Comparison of ENCODE assay signal across 25 cellular contexts in the genomic region with DNA sequence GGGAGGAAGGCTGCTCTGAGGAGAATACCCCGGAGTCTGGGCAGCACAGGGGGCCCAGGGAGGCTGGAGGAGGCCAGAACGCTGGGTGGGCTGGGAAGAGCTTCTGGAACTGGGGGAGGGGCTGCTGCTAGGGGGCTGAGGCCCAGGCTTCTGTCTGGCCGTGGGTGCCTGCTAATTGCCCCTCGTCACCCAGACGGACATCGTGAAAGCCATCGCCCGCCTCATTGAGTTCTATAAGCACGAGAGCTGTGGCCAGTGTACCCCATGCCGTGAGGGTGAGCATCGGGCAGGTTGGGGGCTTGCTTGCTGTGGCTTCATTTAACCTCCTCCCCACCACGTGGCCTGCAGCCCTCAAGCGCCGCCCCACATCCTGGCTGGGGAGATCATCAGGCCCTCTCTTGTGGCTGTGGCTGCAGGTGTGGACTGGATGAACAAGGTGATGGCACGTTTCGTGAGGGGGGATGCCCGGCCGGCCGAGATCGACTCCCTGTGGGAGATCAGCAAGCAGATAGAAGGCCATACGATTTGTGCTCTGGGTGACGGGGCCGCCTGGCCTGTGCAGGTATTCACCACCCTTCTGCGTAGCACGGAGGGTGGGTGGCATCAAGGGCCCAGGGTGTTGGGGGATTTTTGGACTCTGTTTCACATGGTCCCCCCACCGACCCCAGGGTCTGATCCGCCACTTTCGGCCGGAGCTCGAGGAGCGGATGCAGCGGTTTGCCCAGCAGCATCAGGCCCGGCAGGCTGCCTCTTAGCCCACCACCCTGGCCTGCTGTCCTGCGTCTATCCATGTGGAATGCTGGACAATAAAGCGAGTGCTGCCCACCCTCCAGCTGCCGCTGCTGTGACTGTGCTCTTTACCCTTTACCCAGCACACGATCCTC. TPM values are rescaled to one million over a fixed set of nuclear protein-coding genes. Genes with fewer than 3 reads are reported as not detected.
A peak's percentile ranks its signal among the peaks of the same experiment; 100 is the strongest.
DNase-seq lines count a peak whose midpoint lies in the region; ATAC-seq and TF ChIP-seq lines count a peak whose summit lies in the region.
"Had no signal": no experiment of that assay in that cellular context is flagged by ENCODE, and none has a peak within 500 bp of the region (broad histone marks: within the 10 kb centered on the region; RNA-seq: fewer than 3 reads in every experiment).

No MANE protein-coding gene starts in this region.

- H3K4me1 Mint-ChIP-seq in activated naive CD4-positive, alpha-beta T cell treated with anti-CD3 and anti-CD28 coated beads for 36 hours (ENCODE audit: low read depth), result peaks cover 42% of the 10 kb centered on the region
- H3K4me1 Mint-ChIP-seq in activated CD8-positive, alpha-beta T cell treated with anti-CD3 and anti-CD28 coated beads for 36 hours (ENCODE audit: low read depth), result peaks cover 35% of the 10 kb centered on the region
- H3K4me1 Mint-ChIP-seq in immature natural killer cell (peaks cover 46 to 50% of the 10 kb centered on the region in 2 donors), mesothelial cell of epicardium (peaks cover 16% of the 10 kb centered on the region)
- peaks cover 55% of the 10 kb centered on the region for H3K4me1 Mint-ChIP-seq in stimulated activated effector memory CD8-positive, alpha-beta T cell treated with anti-CD3 and anti-CD28 coated beads, Interleukin-12 subunit alpha, Interleukin-12 subunit beta, amount 100 ng/mL, for 72 hours

- peak overlapping the region; percentile 61 for H3K27ac Mint-ChIP-seq in activated naive CD4-positive, alpha-beta T cell treated with anti-CD3 and anti-CD28 coated beads for 36 hours
- H3K27ac Mint-ChIP-seq in activated CD8-positive, alpha-beta T cell treated with anti-CD3 and anti-CD28 coated beads for 36 hours, result peak overlapping the region; percentile 61
- H3K27ac Mint-ChIP-seq in immature natural killer cell (peak overlapping the region in 5 of 6 donors; percentile 72 to 99 (median 85)), mesothelial cell of epicardium (no peak overlapping the region)
- peak overlapping the region; percentile 99 for H3K27ac Mint-ChIP-seq in stimulated activated effector memory CD8-positive, alpha-beta T cell treated with anti-CD3 and anti-CD28 coated beads, Interleukin-12 subunit alpha, Interleukin-12 subunit beta, amount 100 ng/mL, for 72 hours

- CTCF ChIA-PET in activated naive CD4-positive, alpha-beta T cell treated with anti-CD3 and anti-CD28 coated beads for 36 hours (lab: Charles Lee), result no interaction called here
- CTCF ChIA-PET in activated CD8-positive, alpha-beta T cell treated with anti-CD3 and anti-CD28 coated beads for 36 hours (lab: Charles Lee), result interaction anchor here (6.2 kb wide), 1 partner anchor 17 kb away, joined by 89 read pairs; a partner anchor contains a TSS

- TF ChIP-seq CTCF in activated CD8-positive, alpha-beta T cell treated with anti-CD3 and anti-CD28 coated beads for 36 hours (IDR thresholded peaks at IDR 0.05), result no peak
- no peak for TF ChIP-seq CTCF in mesothelial cell of epicardium (IDR thresholded peaks at IDR 0.05; ENCODE audit: unreplicated experiment)

- intact Hi-C loops in activated naive CD4-positive, alpha-beta T cell treated with anti-CD3 and anti-CD28 coated beads for 36 hours (cut with micrococcal nuclease), result loop anchor here (10.0 kb wide), 1 partner anchor 423 kb away; a partner anchor contains a TSS
- intact Hi-C loops in activated CD8-positive, alpha-beta T cell treated with anti-CD3 and anti-CD28 coated beads for 36 hours (cut with micrococcal nuclease), result no loop called here

- peaks cover 20% of the 10 kb centered on the region for H3K36me3 Mint-ChIP-seq in activated naive CD4-positive, alpha-beta T cell treated with anti-CD3 and anti-CD28 coated beads for 36 hours (ENCODE audit: low read depth)
- peaks cover 30% of the 10 kb centered on the region for H3K36me3 Mint-ChIP-seq in activated CD8-positive, alpha-beta T cell treated with anti-CD3 and anti-CD28 coated beads for 36 hours (ENCODE audit: low read depth)
- peaks cover 3 to 20% (median 7%) of the 10 kb centered on the region in 3 donors for H3K36me3 Mint-ChIP-seq in immature natural killer cell
- H3K36me3 Mint-ChIP-seq in stimulated activated effector memory CD8-positive, alpha-beta T cell treated with anti-CD3 and anti-CD28 coated beads, Interleukin-12 subunit alpha, Interleukin-12 subunit beta, amount 100 ng/mL, for 72 hours, result peaks cover 61% of the 10 kb centered on the region
- no peaks in the 10 kb centered on the region for H3K36me3 Mint-ChIP-seq in mesothelial cell of epicardium

- H3K4me3 Mint-ChIP-seq in activated naive CD4-positive, alpha-beta T cell treated with anti-CD3 and anti-CD28 coated beads for 36 hours, result no peak overlapping the region
- H3K4me3 Mint-ChIP-seq in activated CD8-positive, alpha-beta T cell treated with anti-CD3 and anti-CD28 coated beads for 36 hours, result no peak overlapping the region
- H3K4me3 Mint-ChIP-seq in immature natural killer cell (no peak overlapping the region), mesothelial cell of epicardium (no peak overlapping the region)
- H3K4me3 Mint-ChIP-seq in stimulated activated effector memory CD8-positive, alpha-beta T cell treated with anti-CD3 and anti-CD28 coated beads, Interleukin-12 subunit alpha, Interleukin-12 subunit beta, amount 100 ng/mL, for 72 hours, result no peak overlapping the region

- H3K27me3 Mint-ChIP-seq in activated naive CD4-positive, alpha-beta T cell treated with anti-CD3 and anti-CD28 coated beads for 36 hours (ENCODE audit: low read depth), result no peaks in the 10 kb centered on the region
- H3K27me3 Mint-ChIP-seq in activated CD8-positive, alpha-beta T cell treated with anti-CD3 and anti-CD28 coated beads for 36 hours, result no peaks in the 10 kb centered on the region
- peaks cover 7 to 17% (median 14%) of the 10 kb centered on the region in 3 donors for H3K27me3 Mint-ChIP-seq in immature natural killer cell (ENCODE audit: low read depth in 3 of 3)
- H3K27me3 Mint-ChIP-seq in mesothelial cell of epicardium (ENCODE audit: low read depth), result peaks cover under 1% of the 10 kb centered on the region

- no peak for DNase-seq in activated naive CD4-positive, alpha-beta T cell treated with anti-CD3 and anti-CD28 coated beads for 36 hours
- no peak for DNase-seq in activated naive CD4-positive, alpha-beta T cell treated with Interleukin-2 at 50 U/mL for 16 hours
- DNase-seq in activated CD8-positive, alpha-beta T cell treated with anti-CD3 and anti-CD28 coated beads for 36 hours, result no peak
- DNase-seq in immature natural killer cell (no peak), NCI-H226 (no peak), mesothelial cell of epicardium (ENCODE audit: low spot score in 2 of 2, unreplicated experiment in 2 of 2) (no peak)
- no peak for DNase-seq in stimulated activated effector memory CD8-positive, alpha-beta T cell treated with anti-CD3 and anti-CD28 coated beads, Interleukin-12 subunit alpha, Interleukin-12 subunit beta, amount 100 ng/mL, for 72 hours (ENCODE audit: low spot score in 2 of 2)
- DNase-seq: activated CD4-positive, CD25-positive, alpha-beta regulatory T cell; cortex of kidney; hypothalamus; left ventricle myocardium inferior; midbrain; NCI-H1048; NCI-H187; NCI-H69; sigmoid colon; stimulated activated CD4-positive, alpha-beta T cell treated with anti-CD3 and anti-CD28 coated beads, Interleukin-15, amount 100 ng/mL, for 24 hours; T1000 had no signal

- H3K9me3 Mint-ChIP-seq in activated naive CD4-positive, alpha-beta T cell treated with anti-CD3 and anti-CD28 coated beads for 36 hours, result no peaks in the 10 kb centered on the region
- no peaks in the 10 kb centered on the region for H3K9me3 Mint-ChIP-seq in activated CD8-positive, alpha-beta T cell treated with anti-CD3 and anti-CD28 coated beads for 36 hours
- H3K9me3 Mint-ChIP-seq in immature natural killer cell, result no peaks in the 10 kb centered on the region
- no peaks in the 10 kb centered on the region for H3K9me3 Mint-ChIP-seq in stimulated activated effector memory CD8-positive, alpha-beta T cell treated with anti-CD3 and anti-CD28 coated beads, Interleukin-12 subunit alpha, Interleukin-12 subunit beta, amount 100 ng/mL, for 72 hours
- H3K9me3 Mint-ChIP-seq in mesothelial cell of epicardium, result no peaks in the 10 kb centered on the region

- no peak for ATAC-seq in activated CD8-positive, alpha-beta T cell treated with anti-CD3 and anti-CD28 coated beads for 36 hours
- no peak for ATAC-seq in stimulated activated effector memory CD8-positive, alpha-beta T cell treated with anti-CD3 and anti-CD28 coated beads, Interleukin-12 subunit alpha, Interleukin-12 subunit beta, amount 100 ng/mL, for 72 hours
- ATAC-seq in HG02973 (IDR thresholded peaks at IDR 0.05; ENCODE audit: unreplicated experiment), result no peak
- ATAC-seq: SK-N-SH treated with all-trans-retinoic acid at 6 μM for 48 hours had no signal

- POLR2A ChIA-PET in activated CD8-positive, alpha-beta T cell treated with anti-CD3 and anti-CD28 coated beads for 36 hours (lab: Charles Lee), result no interaction called here

RNA-seq across cellular contexts. Expression of a gene that starts 5.2 kb away (rescaled TPM):
- total RNA-seq in activated naive CD4-positive, alpha-beta T cell treated with anti-CD3 and anti-CD28 coated beads for 36 hours, result 100 to 1,000 TPM; 347 to 356 TPM
- total RNA-seq in activated CD8-positive, alpha-beta T cell treated with anti-CD3 and anti-CD28 coated beads for 36 hours, result 100 to 1,000 TPM; 315 to 317 TPM
- polyA plus RNA-seq in immature natural killer cell, result 100 to 1,000 TPM; 173 to 261 (median 195) TPM
- total RNA-seq in mesothelial cell of epicardium, result 179 to 187 TPM (median 180 TPM) in 3 replicates

RNA-seq across cellular contexts. Expression of a gene that starts 17.8 kb away (rescaled TPM):
- 10 to 100 TPM; 29.7 to 30.4 TPM for total RNA-seq in activated naive CD4-positive, alpha-beta T cell treated with anti-CD3 and anti-CD28 coated beads for 36 hours
- 10 to 100 TPM; 35.5 to 39.5 TPM for total RNA-seq in activated CD8-positive, alpha-beta T cell treated with anti-CD3 and anti-CD28 coated beads for 36 hours
- polyA plus RNA-seq in immature natural killer cell, result 10 to 100 TPM; 10.1 to 13.4 (median 12.3) TPM
- 5.0 to 6.2 TPM (median 5.6 TPM) in 3 replicates for total RNA-seq in mesothelial cell of epicardium
- polyA plus RNA-seq: neural cell had no signal

RNA-seq across cellular contexts. Expression of a gene that starts 27.6 kb away (rescaled TPM):
- total RNA-seq in activated naive CD4-positive, alpha-beta T cell treated with anti-CD3 and anti-CD28 coated beads for 36 hours, result not detected
- total RNA-seq in activated CD8-positive, alpha-beta T cell treated with anti-CD3 and anti-CD28 coated beads for 36 hours, result not detected
- not detected for polyA plus RNA-seq in immature natural killer cell
- total RNA-seq in mesothelial cell of epicardium, result not detected in 3 replicates
- total RNA-seq: cardiac muscle cell, fibroblast of lung, sigmoid colon, tibial nerve had no signal
- polyA plus RNA-seq: AG04450, fibroblast of lung, neural cell had no signal

RNA-seq across cellular contexts. Expression of a gene that starts 28.3 kb away (rescaled TPM):
- total RNA-seq in activated naive CD4-positive, alpha-beta T cell treated with anti-CD3 and anti-CD28 coated beads for 36 hours, result 100 to 1,000 TPM; 398 to 403 TPM
- 100 to 1,000 TPM; 467 to 472 TPM for total RNA-seq in activated CD8-positive, alpha-beta T cell treated with anti-CD3 and anti-CD28 coated beads for 36 hours
- polyA plus RNA-seq in immature natural killer cell, result 1,000 to 10,000 TPM in 1 of 3 donors, 100 to 1,000 TPM in 2; 898 to 1,247 (median 930) TPM
- 875 to 906 TPM (median 905 TPM) in 3 replicates for total RNA-seq in mesothelial cell of epicardium

RNA-seq across cellular contexts. Expression of a gene that starts 38.6 kb away (rescaled TPM):
- not detected for total RNA-seq in activated naive CD4-positive, alpha-beta T cell treated with anti-CD3 and anti-CD28 coated beads for 36 hours
- total RNA-seq in activated CD8-positive, alpha-beta T cell treated with anti-CD3 and anti-CD28 coated beads for 36 hours, result under 1 TPM; 0.31 to 0.61 TPM
- polyA plus RNA-seq in immature natural killer cell, result under 1 TPM in 2 of 3 donors, not detected in 1; 0.41 to 0.98 TPM
- not detected in 3 replicates for total RNA-seq in mesothelial cell of epicardium
- total RNA-seq: cardiac muscle cell, fibroblast of lung, left ventricle myocardium inferior, sigmoid colon had no signal
- polyA plus RNA-seq: AG04450, cardiac muscle cell, fibroblast of lung, neural cell had no signal
